In genomic region chr17:67273900-67274299, GRCh38 we compare ENCODE assay signal across 10 cellular contexts.
"Had no signal": no experiment of that assay in that cellular context is flagged by ENCODE, and none has a peak within 500 bp of the region (broad histone marks: within the 10 kb centered on the region; RNA-seq: fewer than 3 reads in every experiment).

No MANE protein-coding gene starts in this region.

- DNase-seq: IMR-90, Karpas-422, KBM-7, KG1 had no signal

- H3K4me3 Mint-ChIP-seq: IgD-negative memory B cell had no signal

- H3K36me3 Mint-ChIP-seq: IgD-negative memory B cell had no signal

- H3K27ac Mint-ChIP-seq: IgD-negative memory B cell had no signal

- ATAC-seq: HepG2, K562 had no signal

- H3K4me2 ChIP-seq: KMS-11 had no signal

- H3K9me3 Mint-ChIP-seq: IgD-negative memory B cell had no signal

- H3K4me1 Mint-ChIP-seq: IgD-negative memory B cell had no signal

- H3K27ac ChIP-seq: HL-60, KMS-11 had no signal

- H3K4me3 ChIP-seq: K562 had no signal

- FAIRE-seq: HepG2, HTR-8/SVneo, K562 had no signal
